ENCODE assay signal across 1 cellular context in the genomic region with DNA sequence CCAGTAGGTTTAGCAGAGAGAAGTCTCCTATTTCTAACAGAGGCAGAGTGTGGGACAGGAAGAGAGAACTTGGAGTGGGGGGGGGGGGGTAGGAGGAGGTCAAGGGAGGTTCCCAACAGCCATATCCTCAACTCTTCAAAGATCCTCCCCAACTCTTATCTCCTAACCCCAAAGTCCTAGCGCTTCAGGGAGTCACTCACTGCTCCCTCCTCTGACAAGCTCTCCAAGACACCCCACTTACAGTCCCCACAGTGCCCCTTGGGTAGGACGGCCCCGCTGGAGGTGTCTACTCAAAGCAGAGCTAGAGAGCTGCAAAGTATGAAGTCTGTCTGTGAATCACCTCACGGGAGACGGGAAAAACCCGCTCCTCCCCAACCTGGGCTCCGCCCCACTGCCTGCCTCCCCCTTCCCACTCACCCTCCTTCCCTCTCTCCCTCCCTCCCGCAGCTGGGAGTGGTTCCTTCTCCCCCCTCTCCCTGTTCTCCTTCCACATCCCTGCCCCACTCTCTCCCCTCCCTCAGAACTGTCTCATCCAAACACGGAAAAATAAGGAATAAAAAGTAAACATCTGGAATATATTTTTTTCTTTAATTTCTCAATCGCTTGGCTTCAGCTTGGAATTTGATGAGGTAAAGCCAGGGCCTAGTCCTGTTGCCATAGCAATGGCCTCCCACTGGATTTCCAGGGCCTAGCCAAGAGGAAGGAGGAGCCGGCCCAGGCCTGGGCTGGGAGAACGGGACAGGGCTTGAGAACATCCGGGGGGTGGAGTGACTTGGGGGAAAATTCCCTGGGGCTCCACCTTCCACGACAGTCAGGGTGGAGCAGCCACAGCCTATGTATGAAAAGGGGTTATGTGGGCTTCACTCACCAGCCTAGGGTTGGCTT.
A peak's percentile ranks its signal among the peaks of the same experiment; 100 is the strongest.
TF ChIP-seq lines count a peak whose summit lies in the region.

No MANE protein-coding gene starts in this region.

TF ChIP-seq in HepG2, 621 proteins besides CTCF, POLR2A, EP300 and RAD21 (continues in another document):
- no peak for TF ChIP-seq ZNF326 (CRISPR knock-in tag; IDR thresholded peaks at IDR 0.05; ENCODE audit: borderline replicate concordance)
- TF ChIP-seq, protein P1, sequence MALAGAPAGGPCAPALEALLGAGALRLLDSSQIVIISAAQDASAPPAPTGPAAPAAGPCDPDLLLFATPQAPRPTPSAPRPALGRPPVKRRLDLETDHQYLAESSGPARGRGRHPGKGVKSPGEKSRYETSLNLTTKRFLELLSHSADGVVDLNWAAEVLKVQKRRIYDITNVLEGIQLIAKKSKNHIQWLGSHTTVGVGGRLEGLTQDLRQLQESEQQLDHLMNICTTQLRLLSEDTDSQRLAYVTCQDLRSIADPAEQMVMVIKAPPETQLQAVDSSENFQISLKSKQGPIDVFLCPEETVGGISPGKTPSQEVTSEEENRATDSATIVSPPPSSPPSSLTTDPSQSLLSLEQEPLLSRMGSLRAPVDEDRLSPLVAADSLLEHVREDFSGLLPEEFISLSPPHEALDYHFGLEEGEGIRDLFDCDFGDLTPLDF (CRISPR knock-in tag; IDR thresholded peaks at IDR 0.05) = no peak
- no peak for TF ChIP-seq ATAD3A (CRISPR knock-in tag; IDR thresholded peaks at IDR 0.05)
- TF ChIP-seq, protein P2, sequence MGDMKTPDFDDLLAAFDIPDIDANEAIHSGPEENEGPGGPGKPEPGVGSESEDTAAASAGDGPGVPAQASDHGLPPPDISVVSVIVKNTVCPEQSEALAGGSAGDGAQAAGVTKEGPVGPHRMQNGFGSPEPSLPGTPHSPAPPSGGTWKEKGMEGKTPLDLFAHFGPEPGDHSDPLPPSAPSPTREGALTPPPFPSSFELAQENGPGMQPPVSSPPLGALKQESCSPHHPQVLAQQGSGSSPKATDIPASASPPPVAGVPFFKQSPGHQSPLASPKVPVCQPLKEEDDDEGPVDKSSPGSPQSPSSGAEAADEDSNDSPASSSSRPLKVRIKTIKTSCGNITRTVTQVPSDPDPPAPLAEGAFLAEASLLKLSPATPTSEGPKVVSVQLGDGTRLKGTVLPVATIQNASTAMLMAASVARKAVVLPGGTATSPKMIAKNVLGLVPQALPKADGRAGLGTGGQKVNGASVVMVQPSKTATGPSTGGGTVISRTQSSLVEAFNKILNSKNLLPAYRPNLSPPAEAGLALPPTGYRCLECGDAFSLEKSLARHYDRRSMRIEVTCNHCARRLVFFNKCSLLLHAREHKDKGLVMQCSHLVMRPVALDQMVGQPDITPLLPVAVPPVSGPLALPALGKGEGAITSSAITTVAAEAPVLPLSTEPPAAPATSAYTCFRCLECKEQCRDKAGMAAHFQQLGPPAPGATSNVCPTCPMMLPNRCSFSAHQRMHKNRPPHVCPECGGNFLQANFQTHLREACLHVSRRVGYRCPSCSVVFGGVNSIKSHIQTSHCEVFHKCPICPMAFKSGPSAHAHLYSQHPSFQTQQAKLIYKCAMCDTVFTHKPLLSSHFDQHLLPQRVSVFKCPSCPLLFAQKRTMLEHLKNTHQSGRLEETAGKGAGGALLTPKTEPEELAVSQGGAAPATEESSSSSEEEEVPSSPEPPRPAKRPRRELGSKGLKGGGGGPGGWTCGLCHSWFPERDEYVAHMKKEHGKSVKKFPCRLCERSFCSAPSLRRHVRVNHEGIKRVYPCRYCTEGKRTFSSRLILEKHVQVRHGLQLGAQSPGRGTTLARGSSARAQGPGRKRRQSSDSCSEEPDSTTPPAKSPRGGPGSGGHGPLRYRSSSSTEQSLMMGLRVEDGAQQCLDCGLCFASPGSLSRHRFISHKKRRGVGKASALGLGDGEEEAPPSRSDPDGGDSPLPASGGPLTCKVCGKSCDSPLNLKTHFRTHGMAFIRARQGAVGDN (CRISPR knock-in tag; IDR thresholded peaks at IDR 0.05) = 0 out of 2 replicates have a peak, but pooled peaks have one; percentile 20
- TF ChIP-seq ZNF569 (CRISPR knock-in tag; IDR thresholded peaks at IDR 0.05; ENCODE audit: borderline replicate concordance) = no peak
- TF ChIP-seq RBAK (CRISPR knock-in tag; IDR thresholded peaks at IDR 0.05) = no peak
- TF ChIP-seq FOXM1 (CRISPR knock-in tag; IDR thresholded peaks at IDR 0.05) = no peak
- TF ChIP-seq GPN1 (CRISPR knock-in tag; IDR thresholded peaks at IDR 0.05; ENCODE audit: borderline replicate concordance) = no peak
- peak; percentile 79 for TF ChIP-seq RFX3 (CRISPR knock-in tag; IDR thresholded peaks at IDR 0.05)
- TF ChIP-seq NR2F1 (CRISPR knock-in tag; IDR thresholded peaks at IDR 0.05) = no peak
- TF ChIP-seq ZNF430 (CRISPR knock-in tag; IDR thresholded peaks at IDR 0.05) = no peak
- TF ChIP-seq, protein P3, sequence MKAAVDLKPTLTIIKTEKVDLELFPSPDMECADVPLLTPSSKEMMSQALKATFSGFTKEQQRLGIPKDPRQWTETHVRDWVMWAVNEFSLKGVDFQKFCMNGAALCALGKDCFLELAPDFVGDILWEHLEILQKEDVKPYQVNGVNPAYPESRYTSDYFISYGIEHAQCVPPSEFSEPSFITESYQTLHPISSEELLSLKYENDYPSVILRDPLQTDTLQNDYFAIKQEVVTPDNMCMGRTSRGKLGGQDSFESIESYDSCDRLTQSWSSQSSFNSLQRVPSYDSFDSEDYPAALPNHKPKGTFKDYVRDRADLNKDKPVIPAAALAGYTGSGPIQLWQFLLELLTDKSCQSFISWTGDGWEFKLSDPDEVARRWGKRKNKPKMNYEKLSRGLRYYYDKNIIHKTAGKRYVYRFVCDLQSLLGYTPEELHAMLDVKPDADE (CRISPR knock-in tag; IDR thresholded peaks at IDR 0.05) = no peak
- no peak for TF ChIP-seq ARNT (IDR thresholded peaks at IDR 0.05)
- no peak for TF ChIP-seq GATAD1 (CRISPR knock-in tag; IDR thresholded peaks at IDR 0.05)
- no peak for TF ChIP-seq HMG20A (CRISPR knock-in tag; IDR thresholded peaks at IDR 0.05; ENCODE audit: borderline replicate concordance)
- no peak for TF ChIP-seq ZNF431 (CRISPR knock-in tag; IDR thresholded peaks at IDR 0.05; ENCODE audit: borderline replicate concordance, low read depth)
- TF ChIP-seq TOPORS (CRISPR knock-in tag; IDR thresholded peaks at IDR 0.05) = no peak
- no peak for TF ChIP-seq REXO4 (CRISPR knock-in tag; IDR thresholded peaks at IDR 0.05; ENCODE audit: borderline replicate concordance)
- peak; percentile 69 for TF ChIP-seq RFX1 (IDR thresholded peaks at IDR 0.05)
- TF ChIP-seq, protein P4, sequence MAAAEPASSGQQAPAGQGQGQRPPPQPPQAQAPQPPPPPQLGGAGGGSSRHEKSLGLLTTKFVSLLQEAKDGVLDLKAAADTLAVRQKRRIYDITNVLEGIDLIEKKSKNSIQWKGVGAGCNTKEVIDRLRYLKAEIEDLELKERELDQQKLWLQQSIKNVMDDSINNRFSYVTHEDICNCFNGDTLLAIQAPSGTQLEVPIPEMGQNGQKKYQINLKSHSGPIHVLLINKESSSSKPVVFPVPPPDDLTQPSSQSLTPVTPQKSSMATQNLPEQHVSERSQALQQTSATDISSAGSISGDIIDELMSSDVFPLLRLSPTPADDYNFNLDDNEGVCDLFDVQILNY (CRISPR knock-in tag; conservative IDR thresholded peaks at IDR 0.05) = no peak
- no peak for TF ChIP-seq ZNF672 (CRISPR knock-in tag; IDR thresholded peaks at IDR 0.05)
- TF ChIP-seq ZNF180 (CRISPR knock-in tag; IDR thresholded peaks at IDR 0.05; ENCODE audit: borderline replicate concordance, low read depth) = no peak
- no peak for TF ChIP-seq SNAI1 (CRISPR knock-in tag; IDR thresholded peaks at IDR 0.05; ENCODE audit: borderline replicate concordance)
- TF ChIP-seq, protein P5, sequence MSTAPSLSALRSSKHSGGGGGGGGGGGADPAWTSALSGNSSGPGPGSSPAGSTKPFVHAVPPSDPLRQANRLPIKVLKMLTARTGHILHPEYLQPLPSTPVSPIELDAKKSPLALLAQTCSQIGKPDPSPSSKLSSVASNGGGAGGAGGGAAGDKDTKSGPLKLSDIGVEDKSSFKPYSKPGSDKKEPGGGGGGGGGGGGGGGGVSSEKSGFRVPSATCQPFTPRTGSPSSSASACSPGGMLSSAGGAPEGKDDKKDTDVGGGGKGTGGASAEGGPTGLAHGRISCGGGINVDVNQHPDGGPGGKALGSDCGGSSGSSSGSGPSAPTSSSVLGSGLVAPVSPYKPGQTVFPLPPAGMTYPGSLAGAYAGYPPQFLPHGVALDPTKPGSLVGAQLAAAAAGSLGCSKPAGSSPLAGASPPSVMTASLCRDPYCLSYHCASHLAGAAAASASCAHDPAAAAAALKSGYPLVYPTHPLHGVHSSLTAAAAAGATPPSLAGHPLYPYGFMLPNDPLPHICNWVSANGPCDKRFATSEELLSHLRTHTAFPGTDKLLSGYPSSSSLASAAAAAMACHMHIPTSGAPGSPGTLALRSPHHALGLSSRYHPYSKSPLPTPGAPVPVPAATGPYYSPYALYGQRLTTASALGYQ (CRISPR knock-in tag; IDR thresholded peaks at IDR 0.05) = no peak
- TF ChIP-seq ZFP62 (CRISPR knock-in tag; IDR thresholded peaks at IDR 0.05) = no peak
- TF ChIP-seq HNRNPLL (IDR thresholded peaks at IDR 0.05; ENCODE audit: low read depth, low read length, poor library complexity, severe bottlenecking) = no peak
- peak; percentile 24 for TF ChIP-seq RBM22 (optimal IDR thresholded peaks at IDR 0.05; ENCODE audit: low read length)
- TF ChIP-seq TRIM24 (CRISPR knock-in tag; IDR thresholded peaks at IDR 0.05) = no peak
- TF ChIP-seq, protein P6, sequence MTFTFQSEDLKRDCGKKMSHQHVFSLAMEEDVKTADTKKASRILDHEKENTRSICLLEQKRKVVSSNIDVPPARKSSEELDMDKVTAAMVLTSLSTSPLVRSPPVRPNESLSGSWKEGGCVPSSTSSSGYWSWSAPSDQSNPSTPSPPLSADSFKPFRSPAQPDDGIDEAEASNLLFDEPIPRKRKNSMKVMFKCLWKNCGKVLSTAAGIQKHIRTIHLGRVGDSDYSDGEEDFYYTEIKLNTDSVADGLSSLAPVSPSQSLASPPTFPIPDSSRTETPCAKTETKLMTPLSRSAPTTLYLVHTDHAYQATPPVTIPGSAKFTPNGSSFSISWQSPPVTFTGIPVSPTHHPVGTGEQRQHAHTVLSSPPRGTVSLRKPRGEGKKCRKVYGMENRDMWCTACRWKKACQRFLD (CRISPR knock-in tag; IDR thresholded peaks at IDR 0.05; ENCODE audit: borderline replicate concordance) = no peak
- TF ChIP-seq ZNF124 (CRISPR knock-in tag; IDR thresholded peaks at IDR 0.05) = no peak
- TF ChIP-seq, protein P7, sequence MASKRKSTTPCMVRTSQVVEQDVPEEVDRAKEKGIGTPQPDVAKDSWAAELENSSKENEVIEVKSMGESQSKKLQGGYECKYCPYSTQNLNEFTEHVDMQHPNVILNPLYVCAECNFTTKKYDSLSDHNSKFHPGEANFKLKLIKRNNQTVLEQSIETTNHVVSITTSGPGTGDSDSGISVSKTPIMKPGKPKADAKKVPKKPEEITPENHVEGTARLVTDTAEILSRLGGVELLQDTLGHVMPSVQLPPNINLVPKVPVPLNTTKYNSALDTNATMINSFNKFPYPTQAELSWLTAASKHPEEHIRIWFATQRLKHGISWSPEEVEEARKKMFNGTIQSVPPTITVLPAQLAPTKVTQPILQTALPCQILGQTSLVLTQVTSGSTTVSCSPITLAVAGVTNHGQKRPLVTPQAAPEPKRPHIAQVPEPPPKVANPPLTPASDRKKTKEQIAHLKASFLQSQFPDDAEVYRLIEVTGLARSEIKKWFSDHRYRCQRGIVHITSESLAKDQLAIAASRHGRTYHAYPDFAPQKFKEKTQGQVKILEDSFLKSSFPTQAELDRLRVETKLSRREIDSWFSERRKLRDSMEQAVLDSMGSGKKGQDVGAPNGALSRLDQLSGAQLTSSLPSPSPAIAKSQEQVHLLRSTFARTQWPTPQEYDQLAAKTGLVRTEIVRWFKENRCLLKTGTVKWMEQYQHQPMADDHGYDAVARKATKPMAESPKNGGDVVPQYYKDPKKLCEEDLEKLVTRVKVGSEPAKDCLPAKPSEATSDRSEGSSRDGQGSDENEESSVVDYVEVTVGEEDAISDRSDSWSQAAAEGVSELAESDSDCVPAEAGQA (IDR thresholded peaks at IDR 0.05; ENCODE audit: low read depth) = no peak
- TF ChIP-seq, protein P7 (CRISPR knock-in tag; IDR thresholded peaks at IDR 0.05; ENCODE audit: borderline replicate concordance) = no peak
- peak; percentile 27; the same call in 1 of the 2 replicates for TF ChIP-seq SAP130 (CRISPR knock-in tag; IDR thresholded peaks at IDR 0.05; ENCODE audit: low read depth)
- TF ChIP-seq ZFY (CRISPR knock-in tag; IDR thresholded peaks at IDR 0.05) = peak; percentile 77
- no peak for TF ChIP-seq SMAD9 (CRISPR knock-in tag; IDR thresholded peaks at IDR 0.05)
- no peak for TF ChIP-seq MIXL1 (CRISPR knock-in tag; IDR thresholded peaks at IDR 0.05)
- no peak for TF ChIP-seq ZNF670 (CRISPR knock-in tag; IDR thresholded peaks at IDR 0.05; ENCODE audit: borderline replicate concordance)
- TF ChIP-seq RORA (CRISPR knock-in tag; IDR thresholded peaks at IDR 0.05) = no peak
- TF ChIP-seq ZSCAN31 (CRISPR knock-in tag; IDR thresholded peaks at IDR 0.05; ENCODE audit: low read depth) = no peak
- TF ChIP-seq ELF4 (CRISPR knock-in tag; IDR thresholded peaks at IDR 0.05; ENCODE audit: borderline replicate concordance) = no peak
- TF ChIP-seq, protein P8, sequence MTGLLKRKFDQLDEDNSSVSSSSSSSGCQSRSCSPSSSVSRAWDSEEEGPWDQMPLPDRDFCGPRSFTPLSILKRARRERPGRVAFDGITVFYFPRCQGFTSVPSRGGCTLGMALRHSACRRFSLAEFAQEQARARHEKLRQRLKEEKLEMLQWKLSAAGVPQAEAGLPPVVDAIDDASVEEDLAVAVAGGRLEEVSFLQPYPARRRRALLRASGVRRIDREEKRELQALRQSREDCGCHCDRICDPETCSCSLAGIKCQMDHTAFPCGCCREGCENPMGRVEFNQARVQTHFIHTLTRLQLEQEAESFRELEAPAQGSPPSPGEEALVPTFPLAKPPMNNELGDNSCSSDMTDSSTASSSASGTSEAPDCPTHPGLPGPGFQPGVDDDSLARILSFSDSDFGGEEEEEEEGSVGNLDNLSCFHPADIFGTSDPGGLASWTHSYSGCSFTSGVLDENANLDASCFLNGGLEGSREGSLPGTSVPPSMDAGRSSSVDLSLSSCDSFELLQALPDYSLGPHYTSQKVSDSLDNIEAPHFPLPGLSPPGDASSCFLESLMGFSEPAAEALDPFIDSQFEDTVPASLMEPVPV (CRISPR knock-in tag; IDR thresholded peaks at IDR 0.05) = no peak
- TF ChIP-seq KDM2A (CRISPR knock-in tag; IDR thresholded peaks at IDR 0.05; ENCODE audit: borderline replicate concordance, low read depth) = no peak
- TF ChIP-seq GTF2F1 (IDR thresholded peaks at IDR 0.05; ENCODE audit: low read length) = no peak
- TF ChIP-seq ZFX (CRISPR knock-in tag; IDR thresholded peaks at IDR 0.05; ENCODE audit: low read depth) = peak; percentile 59; the same call in 1 of the 2 replicates
- no peak for TF ChIP-seq NFYB (CRISPR knock-in tag; IDR thresholded peaks at IDR 0.05)
- no peak for TF ChIP-seq ZNF30 (CRISPR knock-in tag; IDR thresholded peaks at IDR 0.05)
